ENCODE assay signal across 21 cellular contexts in genomic region chr9:529721-530120, GRCh38.
"Had no signal": no experiment of that assay in that cellular context is flagged by ENCODE, and none has a peak within 500 bp of the region (broad histone marks: within the 10 kb centered on the region; RNA-seq: fewer than 3 reads in every experiment).

No MANE protein-coding gene starts in this region.

- H3K4me1 ChIP-seq: left lung had no signal

- H3K4me3 ChIP-seq: body of pancreas, esophagus muscularis mucosa, heart right ventricle, left lung, pancreas, psoas muscle, right atrium auricular region, upper lobe of left lung had no signal

- FAIRE-seq: pancreas had no signal

- H3K9me3 ChIP-seq: body of pancreas, esophagus muscularis mucosa, heart right ventricle, left lung, pancreas, psoas muscle, right atrium auricular region, upper lobe of left lung had no signal

- H3K36me3 ChIP-seq: esophagus muscularis mucosa, heart right ventricle, left lung, pancreas, right atrium auricular region, upper lobe of left lung had no signal

- H3K27ac ChIP-seq: esophagus muscularis mucosa, left lung, pancreas, psoas muscle, upper lobe of left lung had no signal

- DNase-seq: activated CD4-positive, alpha-beta memory T cell treated with anti-CD3 and anti-CD28 coated beads for 36 hours; activated CD4-positive, alpha-beta T cell treated with anti-CD3 and anti-CD28 coated beads for 48 hours; activated effector memory CD4-positive, alpha-beta T cell treated with Interleukin-2 at 50 U/mL for 16 hours; activated naive CD4-positive, alpha-beta T cell treated with anti-CD3 and anti-CD28 coated beads, Interleukin-2, amount 10 ng/mL, durations not matched to agents 7 days and 5 days; activated T-cell treated with anti-CD3 and anti-CD28 coated beads, Interleukin-2, amount 50 U/mL, for 72 hours; anterior cingulate cortex; body of pancreas; effector CD4-positive, alpha-beta T cell; heart right ventricle; left lung; mammary epithelial cell; nephron progenitor cell; pancreas; psoas muscle; stimulated activated CD4-positive, alpha-beta T cell treated with anti-CD3 and anti-CD28 coated beads, Interleukin-4, amount 100 ng/mL, for 24 hours; stimulated activated naive CD4-positive, alpha-beta T cell treated with Interleukin-2 at 50 U/mL for 16 hours; SW 1271; T-helper 17 cell; upper lobe of left lung had no signal

- H3K27me3 ChIP-seq: body of pancreas, esophagus muscularis mucosa, heart right ventricle, left lung, pancreas, right atrium auricular region, upper lobe of left lung had no signal
